15 cellular contexts compared by ENCODE assay signal in genomic region chr16:1469141-1469540, GRCh38. TPM values are rescaled to one million over a fixed set of nuclear protein-coding genes. Genes with fewer than 3 reads are reported as not detected.
A peak's percentile ranks its signal among the peaks of the same experiment; 100 is the strongest.
DNase-seq lines count a peak whose midpoint lies in the region; ATAC-seq, FAIRE-seq and TF ChIP-seq lines count a peak whose summit lies in the region.
"Not testable (repeated sequence)": the region's sequence is repeated elsewhere in the genome, so short reads cannot be mapped to it uniquely, and the experiment has no call there.
"Had no signal": no experiment of that assay in that cellular context is flagged by ENCODE, and none has a peak within 500 bp of the region (broad histone marks: within the 10 kb centered on the region; RNA-seq: fewer than 3 reads in every experiment).

No MANE protein-coding gene starts in this region.

- H3K4me1 ChIP-seq in BLaER1 (peaks cover 85% of the 10 kb centered on the region), DOHH2 (ENCODE audit: control insufficient read depth, low read length) (peaks cover 48% of the 10 kb centered on the region), adrenal gland (replicated peaks in 1 of 2) (peaks cover 21 to 52% of the 10 kb centered on the region in 2 donors), K562 (replicated peaks in 1 of 2; ENCODE audit: control insufficient read depth in 2 of 2, insufficient read depth in 2 of 2, low read length in 2 of 2) (peaks cover 32 to 68% of the 10 kb centered on the region in 2 experiments; a peak in 4 of 5 replicates), neutrophil (ENCODE audit: control insufficient read depth in 1 of 2, insufficient read depth in 1 of 2, low read depth in 1 of 2, low read length in 1 of 2) (peaks cover 40 to 47% of the 10 kb centered on the region in 2 experiments)

- not testable (repeated sequence) for TF ChIP-seq EP300 in K562 (IDR thresholded peaks at IDR 0.05; ENCODE audit: low read length)

- not testable (repeated sequence) for TF ChIP-seq RAD21 in K562 (CRISPR knock-in tag; conservative IDR thresholded peaks at IDR 0.05 in 1 of 2, IDR thresholded peaks at IDR 0.05 in 1 of 2)

- POLR2A ChIA-PET in K562 (lab: Yijun Ruan, JAX) = interaction anchor here (1.1 kb wide), 1 partner anchor 24 kb away, joined by 3 read pairs; the partner anchor contains the start of gene TELO2

- not testable (repeated sequence) for H2AFZ ChIP-seq in K562 (ENCODE audit: low read depth, low read length)

- BruUV-seq in K562 (replicated peaks; lab: Mats Ljungman, UMichigan) = not testable (repeated sequence)

- not testable (repeated sequence) for H3K9me3 ChIP-seq in BLaER1; DOHH2 (ENCODE audit: control insufficient read depth, insufficient read depth, low read length); adrenal gland (replicated peaks in 1 of 3); K562 (replicated peaks; ENCODE audit: control insufficient read depth, insufficient read depth, low read depth, low read length); neutrophil

- intact Hi-C loops in adrenal gland (cut with DNase I); K562 (cut with micrococcal nuclease): not testable (repeated sequence)

- ATAC-seq in K562; memory B cell (ENCODE audit: low read depth); stimulated activated memory B cell treated with anti-CD40 and anti-IgM and Interleukin-4, amounts not matched to agents 10 μg/mL and 1 μg/mL and 100 μg/mL, for 72 hours: not testable (repeated sequence)

- WGBS in adrenal gland, 4 donors = 61 to 80% (median 72%) methylated on average over 5 of the region's 5 CpGs
- WGBS in K562 (ENCODE audit: insufficient coverage, low coverage, missing lambda C conversion rate) = 59% methylated on average over 5 of the region's 5 CpGs

- peaks cover 31% of the 10 kb centered on the region for H3K36me3 ChIP-seq in BLaER1
- not testable (repeated sequence) for H3K36me3 ChIP-seq in DOHH2 (ENCODE audit: control insufficient read depth, low read length); adrenal gland (replicated peaks in 1 of 2)
- H3K36me3 ChIP-seq in K562 (ENCODE audit: control insufficient read depth, insufficient read depth, low read length) = peaks cover 14% of the 10 kb centered on the region; the same call in 2 of the 3 replicates
- peaks cover 11% of the 10 kb centered on the region for H3K36me3 ChIP-seq in neutrophil

- H3K27me3 ChIP-seq in BLaER1; DOHH2 (ENCODE audit: control insufficient read depth, low read length); adrenal gland; K562 (ENCODE audit: control insufficient read depth in 2 of 2, insufficient read depth in 2 of 2, low read length in 2 of 2); neutrophil: not testable (repeated sequence)

- not testable (repeated sequence) for H3K9me1 ChIP-seq in K562 (ENCODE audit: control insufficient read depth, insufficient read depth, low read length)

- H4K20me1 ChIP-seq in BLaER1 (peaks cover 25% of the 10 kb centered on the region), K562 (replicated peaks; ENCODE audit: control insufficient read depth, insufficient read depth, low read length) (peaks cover 10% of the 10 kb centered on the region)
- H4K20me1 ChIP-seq in DOHH2 (ENCODE audit: control insufficient read depth, insufficient read depth, low read depth, low read length) = not testable (repeated sequence)

- peaks cover 38% of the 10 kb centered on the region for H3K4me1 Mint-ChIP-seq in memory B cell
- peaks cover 52% of the 10 kb centered on the region for H3K4me1 Mint-ChIP-seq in stimulated activated memory B cell treated with anti-CD40 and anti-IgM and Interleukin-4, amounts not matched to agents 10 μg/mL and 1 μg/mL and 100 μg/mL, for 72 hours

- FAIRE-seq in K562 (lab: Jason Lieb, UNC) = not testable (repeated sequence)

- H3K27ac ChIP-seq in BLaER1 (peak overlapping the region; percentile 99), DOHH2 (ENCODE audit: low read depth, low read length) (peak overlapping the region; percentile 79), adrenal gland (peak overlapping the region in 3 of 5 donors; percentile 51 to 86 (median 79)), neutrophil (peak overlapping the region; percentile 86)
- not testable (repeated sequence) for H3K27ac ChIP-seq in K562 (ENCODE audit: extremely low read depth, low read depth, low read length)

- not testable (repeated sequence) for H3F3A ChIP-seq in DOHH2 (ENCODE audit: control insufficient read depth, insufficient read depth)

- H3K36me3 Mint-ChIP-seq in memory B cell; stimulated activated memory B cell treated with anti-CD40 and anti-IgM and Interleukin-4, amounts not matched to agents 10 μg/mL and 1 μg/mL and 100 μg/mL, for 72 hours: not testable (repeated sequence)

- not testable (repeated sequence) for H3K9me2 ChIP-seq in DOHH2 (replicated peaks; ENCODE audit: control insufficient read depth, low read length)

- CTCF ChIA-PET in K562 (lab: Yijun Ruan, JAX; ENCODE audit: low intra/inter-chr PET ratio) = not testable (repeated sequence)

- not testable (repeated sequence) for H3K4me3 Mint-ChIP-seq in memory B cell; stimulated activated memory B cell treated with anti-CD40 and anti-IgM and Interleukin-4, amounts not matched to agents 10 μg/mL and 1 μg/mL and 100 μg/mL, for 72 hours

- TF ChIP-seq POLR2A in NB4 (IDR thresholded peaks at IDR 0.05; ENCODE audit: extremely low read depth, insufficient read length); adrenal gland (IDR thresholded peaks at IDR 0.05); K562 (conservative IDR thresholded peaks at IDR 0.05): not testable (repeated sequence)

- in situ Hi-C loops in K562 (cut with MboI) = not testable (repeated sequence)

- H3K27me3 Mint-ChIP-seq in memory B cell; stimulated activated memory B cell treated with anti-CD40 and anti-IgM and Interleukin-4, amounts not matched to agents 10 μg/mL and 1 μg/mL and 100 μg/mL, for 72 hours: not testable (repeated sequence)

- DNase-seq in NB4 (ENCODE audit: low read depth); adrenal gland; K562 (ENCODE audit: extremely low read depth in 1 of 4, low spot score in 3 of 4); memory B cell (ENCODE audit: low spot score in 2 of 2): not testable (repeated sequence)

- H3K4me3 ChIP-seq in BLaER1 = peak overlapping the region; percentile 68
- H3K4me3 ChIP-seq in DOHH2 (ENCODE audit: low read length) = peak overlapping the region; percentile 74
- peak overlapping the region; percentile 81 for H3K4me3 ChIP-seq in NB4 (ENCODE audit: low read depth, low read length)
- not testable (repeated sequence) for H3K4me3 ChIP-seq in adrenal gland, K562
- H3K4me3 ChIP-seq in neutrophil (ENCODE audit: low read depth in 1 of 2, low read length in 1 of 2) = peak overlapping the region; percentile 62 to 65

- not testable (repeated sequence) for H3K9me3 Mint-ChIP-seq in memory B cell; stimulated activated memory B cell treated with anti-CD40 and anti-IgM and Interleukin-4, amounts not matched to agents 10 μg/mL and 1 μg/mL and 100 μg/mL, for 72 hours

- not testable (repeated sequence) for TF ChIP-seq CTCF in DOHH2 (IDR thresholded peaks at IDR 0.05; ENCODE audit: low read depth, low read length, poor library complexity, severe bottlenecking); NB4 (IDR thresholded peaks at IDR 0.05; ENCODE audit: low read depth, low read length); adrenal gland (IDR thresholded peaks at IDR 0.05); K562 (IDR thresholded peaks at IDR 0.05 in 2 of 3, conservative IDR thresholded peaks at IDR 0.05 in 1 of 3; ENCODE audit: insufficient read depth in 2 of 3, low read depth in 1 of 3, low read length in 3 of 3); neutrophil (IDR thresholded peaks at IDR 0.05)

- H3K27ac Mint-ChIP-seq in memory B cell = peak overlapping the region; percentile 89
- H3K27ac Mint-ChIP-seq in stimulated activated memory B cell treated with anti-CD40 and anti-IgM and Interleukin-4, amounts not matched to agents 10 μg/mL and 1 μg/mL and 100 μg/mL, for 72 hours = peak overlapping the region; percentile 85

- H3K4me2 ChIP-seq in BLaER1 (peak overlapping the region; percentile 100), DOHH2 (ENCODE audit: low read length) (peak overlapping the region; percentile 94)
- not testable (repeated sequence) for H3K4me2 ChIP-seq in K562 (ENCODE audit: insufficient read depth, low read length)

- H3K9ac ChIP-seq in BLaER1 = peak overlapping the region; percentile 98
- H3K9ac ChIP-seq in K562 (ENCODE audit: insufficient read depth in 1 of 2, low read depth in 2 of 2, low read length in 2 of 2) = not testable (repeated sequence)

- H3K79me2 ChIP-seq in DOHH2 (ENCODE audit: control insufficient read depth, low read length) (peaks cover 87% of the 10 kb centered on the region), K562 (ENCODE audit: control insufficient read depth, insufficient read depth, low read length) (peaks cover 72% of the 10 kb centered on the region)

RNA-seq across cellular contexts. Expression of gene CLCN7, which starts 5.7 kb away (rescaled TPM):
- total RNA-seq in adrenal gland (100 to 1,000 TPM in 5 of 8 donors, 10 to 100 TPM in 3; 83.8 to 243 (median 142) TPM), K562 (2014; rRNA removed) (56.3 and 60.8 TPM in 2 replicates), K562 (2014; rRNA removed; fragmentation: Illumina TruSeq; extraction: Trizol) (8.4 and 10.7 TPM in 2 replicates), K562 (2015; rRNA removed; fragmentation: Illumina TruSeq; extraction: Trizol) (19.6 and 22.4 TPM in 2 replicates), K562 (2021) (85.3 and 97.0 TPM in 2 replicates)
- polyA plus RNA-seq in adrenal gland (100 to 1,000 TPM in 2 of 3 donors, 10 to 100 TPM in 1; 25.3 to 369 (median 133) TPM), K562 (2011; rRNA removed) (18.2 and 29.5 TPM in 2 replicates), K562 (2014; fragmentation: Illumina TruSeq; extraction: Trizol) (18.7 and 39.3 TPM in 2 replicates), K562 (2014; fragmentation: Nextera tagmentation; extraction: Ambion mirVana) (under 1 TPM; 0.06 TPM), K562 (2014; rRNA removed) (81.5 and 126 TPM in 2 replicates)
- 211 and 640 TPM in 2 replicates for total RNA-seq in K562 (2011; cell fraction: chromatin; rRNA removed; ENCODE audit: low replicate concordance)
- total RNA-seq in K562 (2011; cell fraction: nucleolus; rRNA removed) = 395 and 397 TPM in 2 replicates
- 230 and 249 TPM in 2 replicates for total RNA-seq in K562 (2011; cell fraction: nucleoplasm; rRNA removed)
- 15.2 and 41.1 TPM in 2 replicates for polyA plus RNA-seq in K562 (2011; cell fraction: cytosol; rRNA removed)
- polyA plus RNA-seq in K562 (2011; cell fraction: nucleus; rRNA removed) = 239 and 402 TPM in 2 replicates
- polyA plus RNA-seq in K562 (2012) = 92.4 and 190 TPM in 2 replicates
- polyA minus RNA-seq in K562 (2011; rRNA and poly(A)+ RNA removed) = 9.3 and 23.0 TPM in 2 replicates
- polyA minus RNA-seq in K562 (2011; cell fraction: cytosol; rRNA and poly(A)+ RNA removed) = 19.6 and 27.9 TPM in 2 replicates
- 70.2 and 71.9 TPM in 2 replicates for polyA minus RNA-seq in K562 (2011; cell fraction: nucleus; rRNA and poly(A)+ RNA removed)

RNA-seq across cellular contexts. Expression of gene PTX4, which starts 19.6 kb away (rescaled TPM):
- 1 to 10 TPM in 2 of 8 donors, under 1 TPM in 4, not detected in 2; 0.39 to 1.4 (median 0.61) TPM for total RNA-seq in adrenal gland
- under 1 TPM in 2 of 3 donors, not detected in 1; 0.16 to 0.17 TPM for polyA plus RNA-seq in adrenal gland
- total RNA-seq in K562 (2011; cell fraction: chromatin; rRNA removed; ENCODE audit: low replicate concordance) = not detected in 2 replicates
- total RNA-seq in K562 (2011; cell fraction: nucleolus; rRNA removed) = not detected in 2 replicates
- not detected in 2 replicates for total RNA-seq in K562 (2011; cell fraction: nucleoplasm; rRNA removed)
- not detected in 2 replicates for total RNA-seq in K562 (2014; rRNA removed)
- not detected in 2 replicates for total RNA-seq in K562 (2014; rRNA removed; fragmentation: Illumina TruSeq; extraction: Trizol)
- total RNA-seq in K562 (2015; rRNA removed; fragmentation: Illumina TruSeq; extraction: Trizol) = not detected in 2 replicates
- 0.11 and 0.38 TPM in 2 replicates for total RNA-seq in K562 (2021)
- not detected in 2 replicates for polyA plus RNA-seq in K562 (2011; rRNA removed)
- polyA plus RNA-seq in K562 (2011; cell fraction: cytosol; rRNA removed) = 0.07 TPM in 1 of 2 replicates, not detected in the other
- 0.09 TPM in 1 of 2 replicates, not detected in the other for polyA plus RNA-seq in K562 (2011; cell fraction: nucleus; rRNA removed)
- not detected in 2 replicates for polyA plus RNA-seq in K562 (2012)
- not detected in 2 replicates for polyA plus RNA-seq in K562 (2014; fragmentation: Illumina TruSeq; extraction: Trizol)
- not detected for polyA plus RNA-seq in K562 (2014; fragmentation: Nextera tagmentation; extraction: Ambion mirVana)
- not detected in 2 replicates for polyA plus RNA-seq in K562 (2014; rRNA removed)
- polyA minus RNA-seq in K562 (2011; rRNA and poly(A)+ RNA removed) = not detected in 2 replicates
- not detected in 2 replicates for polyA minus RNA-seq in K562 (2011; cell fraction: cytosol; rRNA and poly(A)+ RNA removed)
- polyA minus RNA-seq in K562 (2011; cell fraction: nucleus; rRNA and poly(A)+ RNA removed) = not detected in 2 replicates
- total RNA-seq: Calu3; CD4-positive, alpha-beta memory T cell; GM23248; H1; H7 had no signal
- polyA plus RNA-seq: A549; BJ; CD4-positive, alpha-beta memory T cell; GM23248; H1 had no signal

RNA-seq across cellular contexts. Expression of gene TELO2, which starts 24.0 kb away (rescaled TPM):
- total RNA-seq in adrenal gland = 10 to 100 TPM; 17.0 to 53.7 (median 23.7) TPM
- polyA plus RNA-seq in adrenal gland = 100 to 1,000 TPM in 1 of 3 donors, 10 to 100 TPM in 1, 1 to 10 TPM in 1; 1.3 to 173 (median 96.0) TPM
- 105 and 266 TPM in 2 replicates for total RNA-seq in K562 (2011; cell fraction: chromatin; rRNA removed; ENCODE audit: low replicate concordance)
- 180 and 212 TPM in 2 replicates for total RNA-seq in K562 (2011; cell fraction: nucleolus; rRNA removed)
- 109 and 112 TPM in 2 replicates for total RNA-seq in K562 (2011; cell fraction: nucleoplasm; rRNA removed)
- total RNA-seq in K562 (2014; rRNA removed) = 35.1 and 47.4 TPM in 2 replicates
- total RNA-seq in K562 (2014; rRNA removed; fragmentation: Illumina TruSeq; extraction: Trizol) = 1.7 and 3.0 TPM in 2 replicates
- total RNA-seq in K562 (2015; rRNA removed; fragmentation: Illumina TruSeq; extraction: Trizol) = 21.2 and 21.9 TPM in 2 replicates
- 77.4 and 91.8 TPM in 2 replicates for total RNA-seq in K562 (2021)
- polyA plus RNA-seq in K562 (2011; rRNA removed) = 14.5 and 24.6 TPM in 2 replicates
- polyA plus RNA-seq in K562 (2011; cell fraction: cytosol; rRNA removed) = 19.9 and 53.3 TPM in 2 replicates
- 229 and 359 TPM in 2 replicates for polyA plus RNA-seq in K562 (2011; cell fraction: nucleus; rRNA removed)
- polyA plus RNA-seq in K562 (2012) = 48.2 and 53.0 TPM in 2 replicates
- 8.2 and 29.3 TPM in 2 replicates for polyA plus RNA-seq in K562 (2014; fragmentation: Illumina TruSeq; extraction: Trizol)
- 1 to 10 TPM in 1 of 2 experiments, under 1 TPM in 1; 0.51 to 1.4 TPM for polyA plus RNA-seq in K562 (2014; fragmentation: Nextera tagmentation; extraction: Ambion mirVana)
- 60.2 and 63.2 TPM in 2 replicates for polyA plus RNA-seq in K562 (2014; rRNA removed)
- 5.7 and 6.3 TPM in 2 replicates for polyA minus RNA-seq in K562 (2011; rRNA and poly(A)+ RNA removed)
- 24.3 and 30.0 TPM in 2 replicates for polyA minus RNA-seq in K562 (2011; cell fraction: cytosol; rRNA and poly(A)+ RNA removed)
- 48.3 and 54.8 TPM in 2 replicates for polyA minus RNA-seq in K562 (2011; cell fraction: nucleus; rRNA and poly(A)+ RNA removed)

RNA-seq across cellular contexts. Expression of gene CCDC154, which starts 24.8 kb away (rescaled TPM):
- 1 to 10 TPM in 4 of 8 donors, under 1 TPM in 4; 0.28 to 3.1 (median 0.83) TPM for total RNA-seq in adrenal gland
- 10 to 100 TPM in 2 of 3 donors, not detected in 1; 10.7 to 39.7 TPM for polyA plus RNA-seq in adrenal gland
- 1.2 and 4.8 TPM in 2 replicates for total RNA-seq in K562 (2011; cell fraction: chromatin; rRNA removed; ENCODE audit: low replicate concordance)
- 2.5 and 3.0 TPM in 2 replicates for total RNA-seq in K562 (2011; cell fraction: nucleolus; rRNA removed)
- total RNA-seq in K562 (2011; cell fraction: nucleoplasm; rRNA removed) = 1.5 and 2.7 TPM in 2 replicates
- total RNA-seq in K562 (2014; rRNA removed) = 0.04 TPM in 1 of 2 replicates, not detected in the other
- not detected in 2 replicates for total RNA-seq in K562 (2014; rRNA removed; fragmentation: Illumina TruSeq; extraction: Trizol)
- 0.18 TPM in 1 of 2 replicates, not detected in the other for total RNA-seq in K562 (2015; rRNA removed; fragmentation: Illumina TruSeq; extraction: Trizol)
- total RNA-seq in K562 (2021) = 0.22 and 0.42 TPM in 2 replicates
- polyA plus RNA-seq in K562 (2011; rRNA removed) = 0.15 and 0.19 TPM in 2 replicates
- polyA plus RNA-seq in K562 (2011; cell fraction: cytosol; rRNA removed) = 0.04 TPM in 1 of 2 replicates, not detected in the other
- 1.1 and 2.4 TPM in 2 replicates for polyA plus RNA-seq in K562 (2011; cell fraction: nucleus; rRNA removed)
- polyA plus RNA-seq in K562 (2012) = 0.39 and 4.2 TPM in 2 replicates
- not detected in 2 replicates for polyA plus RNA-seq in K562 (2014; fragmentation: Illumina TruSeq; extraction: Trizol)
- polyA plus RNA-seq in K562 (2014; fragmentation: Nextera tagmentation; extraction: Ambion mirVana) = not detected
- 0.03 and 1.4 TPM in 2 replicates for polyA plus RNA-seq in K562 (2014; rRNA removed)
- not detected in 2 replicates for polyA minus RNA-seq in K562 (2011; rRNA and poly(A)+ RNA removed)
- not detected in 2 replicates for polyA minus RNA-seq in K562 (2011; cell fraction: cytosol; rRNA and poly(A)+ RNA removed)
- 0.33 and 0.54 TPM in 2 replicates for polyA minus RNA-seq in K562 (2011; cell fraction: nucleus; rRNA and poly(A)+ RNA removed)
- total RNA-seq: GM23248, H7 had no signal

RNA-seq across cellular contexts. Expression of gene PERCC1, which starts 38.3 kb away (rescaled TPM):
- total RNA-seq in adrenal gland (under 1 TPM in 1 of 8 donors, not detected in 7; 0.69 TPM), K562 (2014; rRNA removed) (not detected in 2 replicates), K562 (2014; rRNA removed; fragmentation: Illumina TruSeq; extraction: Trizol) (not detected in 2 replicates), K562 (2015; rRNA removed; fragmentation: Illumina TruSeq; extraction: Trizol) (not detected in 2 replicates), K562 (2021) (not detected in 2 replicates)
- polyA plus RNA-seq in adrenal gland (not detected), K562 (2011; rRNA removed) (not detected in 2 replicates), K562 (2014; fragmentation: Illumina TruSeq; extraction: Trizol) (not detected in 2 replicates), K562 (2014; fragmentation: Nextera tagmentation; extraction: Ambion mirVana) (not detected), K562 (2014; rRNA removed) (not detected in 2 replicates)
- total RNA-seq in K562 (2011; cell fraction: chromatin; rRNA removed; ENCODE audit: low replicate concordance) = not detected in 2 replicates
- not detected in 2 replicates for total RNA-seq in K562 (2011; cell fraction: nucleolus; rRNA removed)
- not detected in 2 replicates for total RNA-seq in K562 (2011; cell fraction: nucleoplasm; rRNA removed)
- polyA plus RNA-seq in K562 (2011; cell fraction: cytosol; rRNA removed) = not detected in 2 replicates
- polyA plus RNA-seq in K562 (2011; cell fraction: nucleus; rRNA removed) = not detected in 2 replicates
- polyA plus RNA-seq in K562 (2012) = not detected in 2 replicates
- not detected in 2 replicates for polyA minus RNA-seq in K562 (2011; rRNA and poly(A)+ RNA removed)
- polyA minus RNA-seq in K562 (2011; cell fraction: cytosol; rRNA and poly(A)+ RNA removed) = not detected in 2 replicates
- polyA minus RNA-seq in K562 (2011; cell fraction: nucleus; rRNA and poly(A)+ RNA removed) = not detected in 2 replicates
- total RNA-seq: Calu3, GM23248, H1, H7 had no signal
- polyA plus RNA-seq: A549; BJ; CD4-positive, alpha-beta memory T cell; GM23248; H1 had no signal
